In genomic region chrX:123859828-123860505, GRCh38 we compare ENCODE assay signal across 1 cellular context.
TF ChIP-seq lines count a peak whose summit lies in the region.

TSS of gene XIAP (plus strand) at chrX:123860053. CDS start at chrX:123885663, 25,610 bp downstream.

TF ChIP-seq in H1, 55 proteins besides CTCF, POLR2A, EP300 and RAD21 (continued from another document):
- TF ChIP-seq MAX (IDR thresholded peaks at IDR 0.05) (peak; percentile 21), GABPA (IDR thresholded peaks at IDR 0.05; ENCODE audit: borderline replicate concordance, insufficient read depth, low read length) (no peak), TAF1 (IDR thresholded peaks at IDR 0.05; ENCODE audit: low read depth, low read length) (peak; percentile 67; the same call in 1 of the 2 replicates), HDAC2 (IDR thresholded peaks at IDR 0.05; ENCODE audit: borderline replicate concordance in 1 of 2, low read depth in 2 of 2, low read length in 2 of 2) (no peak), EGR1 (IDR thresholded peaks at IDR 0.05; ENCODE audit: borderline replicate concordance, low read depth, low read length) (peak; percentile 57), JUND (IDR thresholded peaks at IDR 0.05; ENCODE audit: low read length) (no peak), RBBP5 (IDR thresholded peaks at IDR 0.05; ENCODE audit: borderline replicate concordance, low read depth, low read length) (peak; percentile 36; the same call in 1 of the 2 replicates), TCF12 (IDR thresholded peaks at IDR 0.05; ENCODE audit: low read depth, low read length) (no peak), NANOG (IDR thresholded peaks at IDR 0.05; ENCODE audit: insufficient read depth, low read depth, low read length, poor library complexity, severe bottlenecking) (no peak), POU5F1 (IDR thresholded peaks at IDR 0.05; ENCODE audit: low read depth, low read length) (no peak), CHD1 (IDR thresholded peaks at IDR 0.05; ENCODE audit: low read depth, low read length) (no peak), TEAD4 (IDR thresholded peaks at IDR 0.05; ENCODE audit: low read depth, low read length) (no peak), CBX8 (IDR thresholded peaks at IDR 0.05; ENCODE audit: borderline replicate concordance, low read depth, low read length) (no peak), CTBP2 (IDR thresholded peaks at IDR 0.05; ENCODE audit: borderline replicate concordance, insufficient read depth, insufficient read length, low read length) (no peak), CBX5 (IDR thresholded peaks at IDR 0.05; ENCODE audit: low read depth, low read length) (no peak), E2F6 (IDR thresholded peaks at IDR 0.05) (peak; percentile 55), SIN3A (conservative IDR thresholded peaks at IDR 0.05 in 1 of 2, IDR thresholded peaks at IDR 0.05 in 1 of 2; ENCODE audit: low read depth in 1 of 2, low read length in 2 of 2) (no peak), HDAC6 (IDR thresholded peaks at IDR 0.05; ENCODE audit: low read depth, low read length) (no peak), YY1 (IDR thresholded peaks at IDR 0.05; ENCODE audit: low read depth, low read length) (peak; percentile 86), CEBPB (IDR thresholded peaks at IDR 0.05; ENCODE audit: low read depth, low read length) (no peak), KDM5A (IDR thresholded peaks at IDR 0.05; ENCODE audit: low read length) (no peak), SP1 (IDR thresholded peaks at IDR 0.05; ENCODE audit: low read depth, low read length) (no peak), RNF2 (IDR thresholded peaks at IDR 0.05; ENCODE audit: borderline replicate concordance, low read depth, low read length, missing control alignments, poor library complexity, severe bottlenecking) (no peak), ATF3 (IDR thresholded peaks at IDR 0.05; ENCODE audit: insufficient read depth, low read depth, low read length) (no peak), KDM1A (IDR thresholded peaks at IDR 0.05; ENCODE audit: borderline replicate concordance, low read length) (no peak), KDM4A (IDR thresholded peaks at IDR 0.05; ENCODE audit: low read depth, low read length, severe bottlenecking) (no peak), NRF1 (IDR thresholded peaks at IDR 0.05; ENCODE audit: low read depth, low read length) (no peak), USF2 (IDR thresholded peaks at IDR 0.05; ENCODE audit: low read length) (no peak), SP4 (IDR thresholded peaks at IDR 0.05; ENCODE audit: low read length) (no peak), BACH1 (IDR thresholded peaks at IDR 0.05; ENCODE audit: low read length) (no peak), ZNF274 (IDR thresholded peaks at IDR 0.05; ENCODE audit: borderline replicate concordance, extremely low read depth, low read length) (no peak), FOSL1 (IDR thresholded peaks at IDR 0.05; ENCODE audit: insufficient read depth, low read depth, low read length) (no peak), SIX5 (IDR thresholded peaks at IDR 0.05; ENCODE audit: low read depth, low read length) (no peak), PHF8 (conservative IDR thresholded peaks at IDR 0.05; ENCODE audit: low read depth, low read length) (peak; percentile 69), SIRT6 (IDR thresholded peaks at IDR 0.05; ENCODE audit: low read length) (no peak), TBP (IDR thresholded peaks at IDR 0.05; ENCODE audit: low read depth, low read length) (no peak), CREB1 (IDR thresholded peaks at IDR 0.05) (no peak), ATF2 (IDR thresholded peaks at IDR 0.05; ENCODE audit: low read length) (no peak), ASH2L (IDR thresholded peaks at IDR 0.05; ENCODE audit: low read length) (peak; percentile 64), RXRA (IDR thresholded peaks at IDR 0.05; ENCODE audit: insufficient read depth, low read depth, low read length) (no peak), SP2 (IDR thresholded peaks at IDR 0.05; ENCODE audit: low read length) (no peak), BCL11A (IDR thresholded peaks at IDR 0.05; ENCODE audit: low read depth in 2 of 2, low read length in 2 of 2) (no peak), EZH2 (IDR thresholded peaks at IDR 0.05; ENCODE audit: low read depth, low read length, severe bottlenecking) (no peak), CHD7 (IDR thresholded peaks at IDR 0.05; ENCODE audit: insufficient replicate concordance, low read length) (no peak), GTF2F1 (IDR thresholded peaks at IDR 0.05; ENCODE audit: borderline replicate concordance, low read depth, low read length) (no peak), TAF7 (optimal IDR thresholded peaks at IDR 0.05; ENCODE audit: borderline replicate concordance, low read depth, low read length) (peak; percentile 18)
